In genomic region chr6:49462599-49462926, GRCh38 we compare ENCODE assay signal across 8 cellular contexts. TPM values are rescaled to one million over a fixed set of nuclear protein-coding genes. Genes with fewer than 3 reads are reported as not detected.
A peak's percentile ranks its signal among the peaks of the same experiment; 100 is the strongest.
DNase-seq lines count a peak whose midpoint lies in the region; ATAC-seq, FAIRE-seq and TF ChIP-seq lines count a peak whose summit lies in the region.

No MANE protein-coding gene starts in this region.

- no peak overlapping the region for H2BK12ac ChIP-seq in neuronal stem cell (ENCODE audit: low read length)

- TF ChIP-seq CTCF in HCT116 (IDR thresholded peaks at IDR 0.05 in 2 of 3, conservative IDR thresholded peaks at IDR 0.05 in 1 of 3; ENCODE audit: borderline replicate concordance in 1 of 3, insufficient read depth in 1 of 3, low read depth in 2 of 3, low read length in 2 of 3) (no peak), PC-3 (conservative IDR thresholded peaks at IDR 0.05; ENCODE audit: low read depth, low read length) (no peak), endothelial cell of umbilical vein (IDR thresholded peaks at IDR 0.05; ENCODE audit: extremely low read depth in 1 of 2, insufficient read depth in 1 of 2, low read depth in 1 of 2, low read length in 2 of 2) (no peak)

- H2AK5ac ChIP-seq in neuronal stem cell (ENCODE audit: low read depth, low read length), result no peak overlapping the region

- H3K4me2 ChIP-seq in HCT116 (ENCODE audit: low read length) (peak overlapping the region; percentile 87), PC-3 (ENCODE audit: low read length) (peak overlapping the region; percentile 97), endothelial cell of umbilical vein (ENCODE audit: insufficient read depth, low read length) (peak overlapping the region; percentile 92), neuronal stem cell (ENCODE audit: insufficient read depth, low read length, poor library complexity, severe bottlenecking) (peak overlapping the region; percentile 58)

- RAD21 ChIA-PET in HCT116 (lab: Charles Lee; ENCODE audit: low non-redundant PET in 1 of 2, low total read pairs in 2 of 2, uncharacterized antibody in 2 of 2, unreplicated experiment in 2 of 2), result no interaction called here

- TF ChIP-seq RAD21 in HCT116 (IDR thresholded peaks at IDR 0.05; ENCODE audit: low read depth), result no peak

- H3K14ac ChIP-seq in neuronal stem cell (ENCODE audit: low read length), result no peak overlapping the region

- H3K27me3 ChIP-seq in HCT116 (ENCODE audit: insufficient read depth, low read length) (no peaks in the 10 kb centered on the region), PC-3 (ENCODE audit: low read length) (no peaks in the 10 kb centered on the region), endothelial cell of umbilical vein (ENCODE audit: control insufficient read depth in 2 of 2, insufficient read depth in 2 of 2, low read length in 2 of 2) (no peaks in the 10 kb centered on the region), neuronal stem cell (ENCODE audit: control insufficient read depth in 3 of 3, insufficient read depth in 3 of 3, low read depth in 1 of 3, low read length in 3 of 3) (no peaks in the 10 kb centered on the region)

- H3K27ac ChIP-seq in HCT116 (ENCODE audit: low read depth, low read length), result no peak overlapping the region
- H3K27ac ChIP-seq in PC-3 (ENCODE audit: low read length), result peak overlapping the region; percentile 38
- H3K27ac ChIP-seq in endothelial cell of umbilical vein (ENCODE audit: insufficient read depth, low read depth, low read length), result peak overlapping the region; percentile 68
- no peak overlapping the region for H3K27ac ChIP-seq in neuronal stem cell (replicated peaks; ENCODE audit: low read length)

- H3K18ac ChIP-seq in neuronal stem cell (ENCODE audit: low read length), result no peak overlapping the region

- H2BK5ac ChIP-seq in neuronal stem cell (ENCODE audit: low read length), result no peak overlapping the region

- H3K4me1 ChIP-seq in HCT116 (ENCODE audit: control insufficient read depth in 1 of 2, insufficient read depth in 2 of 2, low read length in 2 of 2), result peaks cover 3 to 14% of the 10 kb centered on the region in 2 experiments; a peak in 2 of 4 replicates
- H3K4me1 ChIP-seq in PC-3 (ENCODE audit: insufficient read depth, low read length), result peaks cover 18% of the 10 kb centered on the region
- H3K4me1 ChIP-seq in endothelial cell of umbilical vein (ENCODE audit: control insufficient read depth, extremely low read depth, insufficient read depth, low read length), result peaks cover 19% of the 10 kb centered on the region
- peaks cover 0 to 3% of the 10 kb centered on the region in 2 donors for H3K4me1 ChIP-seq in neuronal stem cell (ENCODE audit: control insufficient read depth in 2 of 2, insufficient read depth in 1 of 2, low read depth in 1 of 2, low read length in 2 of 2)

- no peak overlapping the region for H2BK15ac ChIP-seq in neuronal stem cell (ENCODE audit: low read length)

- POLR2A ChIA-PET in HCT116 (lab: Charles Lee) (no interaction called here), PC-3 (lab: Charles Lee; ENCODE audit: unreplicated experiment) (no interaction called here), endothelial cell of umbilical vein (lab: Charles Lee) (no interaction called here)

- H3K9me1 ChIP-seq in endothelial cell of umbilical vein (replicated peaks; ENCODE audit: control insufficient read depth, extremely low read depth, insufficient read depth, low read length), result no peaks in the 10 kb centered on the region

- no CpG with 5 or more reads among the region's 7 CpGs for WGBS in neuronal stem cell (ENCODE audit: extremely low coverage in 2 of 2, insufficient read length in 2 of 2, insufficient replicate concordance in 1 of 2), 2 donors

- no peak overlapping the region for H3K4ac ChIP-seq in neuronal stem cell (ENCODE audit: low read length)

- H3K9me2 ChIP-seq in HCT116 (ENCODE audit: insufficient read depth), result no peaks in the 10 kb centered on the region
- H3K9me2 ChIP-seq in PC-3 (replicated peaks; ENCODE audit: low read length), result no peaks in the 10 kb centered on the region

- peak overlapping the region; percentile 76 to 97 for H3K4me3 ChIP-seq in HCT116 (replicated peaks in 1 of 2; ENCODE audit: low read depth in 1 of 2, low read length in 2 of 2)
- H3K4me3 ChIP-seq in PC-3 (ENCODE audit: low read length), result peak overlapping the region; percentile 85
- peak overlapping the region; percentile 66 to 96 (median 92) for H3K4me3 ChIP-seq in endothelial cell of umbilical vein (replicated peaks in 1 of 3; ENCODE audit: insufficient read depth in 1 of 3, low read depth in 1 of 3, low read length in 3 of 3)
- peak overlapping the region; percentile 82 to 84 for H3K4me3 ChIP-seq in neuronal stem cell (ENCODE audit: low read length in 2 of 2)

- no peaks in the 10 kb centered on the region for H3F3A ChIP-seq in PC-3 (ENCODE audit: low read length, unreplicated experiment)

- intact Hi-C loops in HCT116 (cut with micrococcal nuclease), result no loop called here
- intact Hi-C loops in PC-3 (cut with micrococcal nuclease), result loop anchor here (2.0 kb wide), 1 partner anchor 386 kb away; no protein-coding TSS in a partner anchor
- intact Hi-C loops in endothelial cell of umbilical vein (cut with micrococcal nuclease), result no loop called here

- FAIRE-seq in GM12892 (lab: Jason Lieb, UNC) (peak; percentile 21), endothelial cell of umbilical vein (lab: Jason Lieb, UNC) (no peak)

- H2AFZ ChIP-seq in HCT116 (ENCODE audit: low read depth, low read length, poor library complexity, severe bottlenecking) (no peak overlapping the region), PC-3 (ENCODE audit: low read length) (peak overlapping the region; percentile 88), endothelial cell of umbilical vein (ENCODE audit: low read depth, low read length) (peak overlapping the region; percentile 63), neuronal stem cell (ENCODE audit: low read length) (peak overlapping the region; percentile 87)

- ATAC-seq in HCT116, result peak; percentile 26
- peak; percentile 35 for ATAC-seq in PC-3

- CTCF ChIA-PET in HCT116 (lab: Charles Lee), result no interaction called here
- CTCF ChIA-PET in PC-3 (lab: Charles Lee), result interaction anchor here (1.0 kb wide), 1 partner anchor 53 kb away, joined by 3 read pairs; no protein-coding TSS in a partner anchor
- CTCF ChIA-PET in endothelial cell of umbilical vein (lab: Charles Lee), result interaction anchor here (1.0 kb wide), 1 partner anchor 9 kb away, joined by 5 read pairs; no protein-coding TSS in a partner anchor

- H4K20me1 ChIP-seq in HCT116 (ENCODE audit: insufficient read depth) (no peaks in the 10 kb centered on the region), PC-3 (ENCODE audit: low read length) (no peaks in the 10 kb centered on the region), endothelial cell of umbilical vein (replicated peaks; ENCODE audit: control insufficient read depth, extremely low read depth, insufficient read depth, low read length) (no peaks in the 10 kb centered on the region)

- no peak overlapping the region for H2BK120ac ChIP-seq in neuronal stem cell (ENCODE audit: low read depth, low read length)

- dilution Hi-C loops in endothelial cell of umbilical vein (cut with MboI; ENCODE audit: extremely low pct_ligation_motif_present, low sequenced_read_pairs), result no loop called here

- peaks cover 4% of the 10 kb centered on the region for H3K79me1 ChIP-seq in neuronal stem cell (ENCODE audit: low read depth, low read length)

- no peak overlapping the region for H4K8ac ChIP-seq in neuronal stem cell (ENCODE audit: low read depth, low read length)

- H3K23ac ChIP-seq in neuronal stem cell (ENCODE audit: low read depth, low read length, poor library complexity), result no peak overlapping the region

- H3K36me3 ChIP-seq in HCT116 (ENCODE audit: control insufficient read depth in 1 of 2, insufficient read depth in 2 of 2, low read length in 2 of 2) (no peaks in the 10 kb centered on the region), PC-3 (ENCODE audit: low read depth, low read length) (no peaks in the 10 kb centered on the region), endothelial cell of umbilical vein (ENCODE audit: control insufficient read depth in 2 of 2, extremely low read depth in 1 of 2, insufficient read depth in 2 of 2, low read length in 2 of 2) (no peaks in the 10 kb centered on the region), neuronal stem cell (replicated peaks in 1 of 2; ENCODE audit: control insufficient read depth in 2 of 2, insufficient read depth in 2 of 2, low read length in 2 of 2) (peaks cover 0 to 28% of the 10 kb centered on the region in 2 donors)

- DNase-seq in GM12892 (ENCODE audit: insufficient read length), result no peak
- no peak for DNase-seq in HCT116 (ENCODE audit: low read depth, low spot score)
- DNase-seq in PC-3, result no peak
- DNase-seq in endothelial cell of umbilical vein (ENCODE audit: low read depth, low spot score), result no peak
- no peak for DNase-seq in neuronal stem cell (ENCODE audit: low spot score)
- no peak for DNase-seq in activated CD4-positive, CD25-positive, alpha-beta regulatory T cell treated with anti-CD3 and anti-CD28 coated beads, Interleukin-2, amount 50 U/mL, for 72 hours
- no peak for DNase-seq in NCI-H187 (lab: John Stamatoyannopoulos, UW)
- no peak for DNase-seq in SK-N-DZ (ENCODE audit: low spot score)

- no peaks in the 10 kb centered on the region for H3K9me3 ChIP-seq in HCT116 (ENCODE audit: control insufficient read depth in 1 of 2, insufficient read depth in 1 of 2, low read depth in 1 of 2, low read length in 2 of 2)
- H3K9me3 ChIP-seq in PC-3 (ENCODE audit: low read length), result no peaks in the 10 kb centered on the region
- H3K9me3 ChIP-seq in endothelial cell of umbilical vein (replicated peaks; ENCODE audit: control insufficient read depth, insufficient read depth, low read length), result no peaks in the 10 kb centered on the region
- no peaks in the 10 kb centered on the region for H3K9me3 ChIP-seq in neuronal stem cell (replicated peaks in 1 of 2; ENCODE audit: control insufficient read depth in 2 of 2, insufficient read depth in 1 of 2, low read depth in 1 of 2, low read length in 2 of 2)

- TF ChIP-seq POLR2A in GM12892 (IDR thresholded peaks at IDR 0.05; ENCODE audit: low read depth, low read length), result no peak
- no peak for TF ChIP-seq POLR2A in HCT116 (IDR thresholded peaks at IDR 0.05; ENCODE audit: borderline replicate concordance, extremely low read depth, insufficient read depth, insufficient read length)
- TF ChIP-seq POLR2A in endothelial cell of umbilical vein (IDR thresholded peaks at IDR 0.05; ENCODE audit: low read depth, low read length), result no peak

- BruUV-seq in HCT116 (replicated peaks; lab: Mats Ljungman, UMichigan), result TSS peak; percentile 80
- BruUV-seq in PC-3 (replicated peaks; lab: Mats Ljungman, UMichigan), result TSS peak; percentile 76
- TSS peak; percentile 66 for BruUV-seq in endothelial cell of umbilical vein (replicated peaks; lab: Mats Ljungman, UMichigan)

- H3K79me2 ChIP-seq in HCT116 (ENCODE audit: insufficient read depth, low read length) (peaks cover 43% of the 10 kb centered on the region), PC-3 (ENCODE audit: low read length) (peaks cover 74% of the 10 kb centered on the region), endothelial cell of umbilical vein (ENCODE audit: control insufficient read depth, insufficient read depth, low read length) (peaks cover 17% of the 10 kb centered on the region)

- H3K9ac ChIP-seq in HCT116 (ENCODE audit: low read length), result peak overlapping the region; percentile 74
- H3K9ac ChIP-seq in PC-3 (ENCODE audit: low read length), result peak overlapping the region; percentile 83
- H3K9ac ChIP-seq in endothelial cell of umbilical vein (replicated peaks; ENCODE audit: extremely low read depth, insufficient read depth, low read length), result peak overlapping the region; percentile 77
- H3K9ac ChIP-seq in neuronal stem cell (ENCODE audit: low read depth, low read length, poor library complexity), result peak overlapping the region; percentile 65

- H4K91ac ChIP-seq in neuronal stem cell (ENCODE audit: low read depth, low read length, poor library complexity), result no peak overlapping the region

RNA-seq across cellular contexts. Expression of gene MMUT, which starts 0.5 kb away (rescaled TPM):
- 14.5 TPM for polyA plus RNA-seq in GM12892 (2012; ENCODE audit: missing spikeins)
- total RNA-seq in HCT116 (2021; ENCODE audit: unreplicated experiment) (12.4 TPM), PC-3 (2014; rRNA removed) (3.7 and 4.5 TPM in 2 replicates), endothelial cell of umbilical vein (15.7 and 16.2 TPM in 2 replicates)
- 6.0 and 7.5 TPM in 2 replicates for polyA plus RNA-seq in HCT116 (2012)
- polyA plus RNA-seq in endothelial cell of umbilical vein, result 6.6 and 7.8 TPM in 2 replicates
- polyA plus RNA-seq in endothelial cell of umbilical vein (2011; cell fraction: cytosol; rRNA removed), result 7.9 and 8.1 TPM in 2 replicates
- 14.3 and 17.5 TPM in 2 replicates for polyA plus RNA-seq in endothelial cell of umbilical vein (2011; cell fraction: nucleus; rRNA removed)
- polyA plus RNA-seq in endothelial cell of umbilical vein (2012), result 12.3 and 12.7 TPM in 2 replicates
- polyA minus RNA-seq in endothelial cell of umbilical vein, result 12.9 and 15.1 TPM in 2 replicates
- 7.0 TPM for polyA minus RNA-seq in endothelial cell of umbilical vein (2011; cell fraction: cytosol; rRNA and poly(A)+ RNA removed)
- polyA minus RNA-seq in endothelial cell of umbilical vein (2011; cell fraction: nucleus; rRNA and poly(A)+ RNA removed), result 7.5 and 9.2 TPM in 2 replicates
- polyA plus RNA-seq in neuronal stem cell (2013, experiment 1 of 2), result 12.1 TPM
- polyA plus RNA-seq in neuronal stem cell (2013, experiment 2 of 2), result 12.0 TPM
- polyA plus RNA-seq in SK-N-DZ (2014; cell fraction: cytosol; rRNA removed), result 14.8 and 17.3 TPM in 2 replicates
- polyA plus RNA-seq in SK-N-DZ (2014; cell fraction: nucleus; rRNA removed), result 44.3 and 44.7 TPM in 2 replicates

RNA-seq across cellular contexts. Expression of gene CENPQ, which starts 0.6 kb away (rescaled TPM):
- 22.0 TPM for polyA plus RNA-seq in GM12892 (2012; ENCODE audit: missing spikeins)
- total RNA-seq in HCT116 (2021; ENCODE audit: unreplicated experiment), result 11.3 TPM
- 2.3 and 3.0 TPM in 2 replicates for polyA plus RNA-seq in HCT116 (2012)
- total RNA-seq in PC-3 (2014; rRNA removed), result 8.3 and 9.7 TPM in 2 replicates
- 8.0 and 8.2 TPM in 2 replicates for total RNA-seq in endothelial cell of umbilical vein
- polyA plus RNA-seq in endothelial cell of umbilical vein, result 2.2 and 3.3 TPM in 2 replicates
- polyA plus RNA-seq in endothelial cell of umbilical vein (2011; cell fraction: cytosol; rRNA removed), result 3.9 and 5.1 TPM in 2 replicates
- polyA plus RNA-seq in endothelial cell of umbilical vein (2011; cell fraction: nucleus; rRNA removed), result 3.3 and 5.0 TPM in 2 replicates
- 3.8 and 7.1 TPM in 2 replicates for polyA plus RNA-seq in endothelial cell of umbilical vein (2012)
- 0.79 and 1.2 TPM in 2 replicates for polyA minus RNA-seq in endothelial cell of umbilical vein
- 1.8 TPM for polyA minus RNA-seq in endothelial cell of umbilical vein (2011; cell fraction: cytosol; rRNA and poly(A)+ RNA removed)
- polyA minus RNA-seq in endothelial cell of umbilical vein (2011; cell fraction: nucleus; rRNA and poly(A)+ RNA removed), result 0.87 and 2.0 TPM in 2 replicates
- 26.5 TPM for polyA plus RNA-seq in neuronal stem cell (2013, experiment 1 of 2)
- polyA plus RNA-seq in neuronal stem cell (2013, experiment 2 of 2), result 27.0 TPM
- 24.9 and 26.1 TPM in 2 replicates for polyA plus RNA-seq in SK-N-DZ (2014; cell fraction: cytosol; rRNA removed)
- polyA plus RNA-seq in SK-N-DZ (2014; cell fraction: nucleus; rRNA removed), result 14.4 and 24.6 TPM in 2 replicates

RNA-seq across cellular contexts. Expression of gene GLYATL3, which starts 37.2 kb away (rescaled TPM):
- not detected for polyA plus RNA-seq in GM12892 (2012; ENCODE audit: missing spikeins)
- total RNA-seq in HCT116 (2021; ENCODE audit: unreplicated experiment) (not detected), PC-3 (2014; rRNA removed) (not detected in 2 replicates), endothelial cell of umbilical vein (not detected in 2 replicates)
- polyA plus RNA-seq in HCT116 (2012), result not detected in 2 replicates
- polyA plus RNA-seq in endothelial cell of umbilical vein, result not detected in 2 replicates
- not detected in 2 replicates for polyA plus RNA-seq in endothelial cell of umbilical vein (2011; cell fraction: cytosol; rRNA removed)
- not detected in 2 replicates for polyA plus RNA-seq in endothelial cell of umbilical vein (2011; cell fraction: nucleus; rRNA removed)
- not detected in 2 replicates for polyA plus RNA-seq in endothelial cell of umbilical vein (2012)
- not detected in 2 replicates for polyA minus RNA-seq in endothelial cell of umbilical vein
- not detected for polyA minus RNA-seq in endothelial cell of umbilical vein (2011; cell fraction: cytosol; rRNA and poly(A)+ RNA removed)
- not detected in 2 replicates for polyA minus RNA-seq in endothelial cell of umbilical vein (2011; cell fraction: nucleus; rRNA and poly(A)+ RNA removed)
- polyA plus RNA-seq in neuronal stem cell (2013, experiment 1 of 2), result not detected
- not detected for polyA plus RNA-seq in neuronal stem cell (2013, experiment 2 of 2)
- polyA plus RNA-seq in SK-N-DZ (2014; cell fraction: cytosol; rRNA removed), result not detected in 2 replicates
- not detected in 2 replicates for polyA plus RNA-seq in SK-N-DZ (2014; cell fraction: nucleus; rRNA removed)

Comparison
In these comparisons a context has a peak if more than half of its experiments do, and no peak if none do; other contexts are left out.
1. H3K27ac ChIP-seq: peak in PC-3 (single experiment) and endothelial cell of umbilical vein (single experiment); none in HCT116 (single experiment) and neuronal stem cell (single experiment).
2. Peak in every context shown above with its lines, with median percentiles within 50 percentile points of each other: H3K4me2 ChIP-seq, H3K4me3 ChIP-seq and H3K9ac ChIP-seq.